In the genomic region with DNA sequence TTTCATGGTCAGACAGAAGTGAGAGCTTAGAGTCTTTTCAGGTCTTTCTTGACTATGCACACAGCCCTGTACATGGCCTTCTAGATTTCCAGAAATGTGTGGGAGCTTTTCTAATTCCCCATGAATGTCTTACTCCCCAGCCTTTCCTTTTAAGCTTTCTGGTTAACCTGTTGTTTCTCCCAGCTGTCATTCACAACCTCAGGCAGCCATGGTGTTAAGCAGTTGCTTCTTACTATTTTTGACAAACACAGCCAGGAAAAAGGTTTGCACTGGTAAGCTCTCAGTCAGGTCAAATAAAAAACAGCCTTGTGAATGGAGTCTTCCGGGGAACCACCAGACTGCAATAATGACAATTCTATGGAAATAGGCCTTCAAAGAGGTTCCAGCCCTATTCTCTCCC, we compare ENCODE assay signal across 22 cellular contexts.
DNase-seq lines count a peak whose midpoint lies in the region; ATAC-seq, FAIRE-seq and TF ChIP-seq lines count a peak whose summit lies in the region.
"Had no signal": no experiment of that assay in that cellular context is flagged by ENCODE, and none has a peak within 500 bp of the region (broad histone marks: within the 10 kb centered on the region; RNA-seq: fewer than 3 reads in every experiment).

No MANE protein-coding gene starts in this region.

- no peak for TF ChIP-seq EP300 in HepG2 (IDR thresholded peaks at IDR 0.05; ENCODE audit: low read depth in 2 of 2, low read length in 2 of 2)
- TF ChIP-seq EP300 in HepG2 (CRISPR knock-in tag; IDR thresholded peaks at IDR 0.05; ENCODE audit: borderline replicate concordance), result no peak

- H3K4me1 ChIP-seq in HepG2 (ENCODE audit: insufficient read depth, low read length) (peaks cover 15% of the 10 kb centered on the region), right lobe of liver (peaks cover 0 to 31% (median 12%) of the 10 kb centered on the region in 4 donors)
- H3K4me1 ChIP-seq: A549; BLaER1 treated with 17β-estradiol and CSF1 and Interleukin-3, amounts not matched to agents 10 nM and 100 nM had no signal

- TF ChIP-seq RAD21 in HepG2 (CRISPR knock-in tag; IDR thresholded peaks at IDR 0.05), result no peak

- CTCF ChIA-PET in HepG2 (lab: Yijun Ruan, JAX; ENCODE audit: low intra/inter-chr PET ratio, low total read pairs), result no interaction called here

- H3K36me3 ChIP-seq in HepG2 (replicated peaks in 1 of 2; ENCODE audit: control insufficient read depth in 1 of 2, insufficient read depth in 2 of 2, low read length in 2 of 2) (peaks cover 8 to 49% of the 10 kb centered on the region in 2 experiments; a peak in 4 of 5 replicates), right lobe of liver (no peaks in the 10 kb centered on the region)

- H3K9ac ChIP-seq in HepG2 (ENCODE audit: insufficient read depth, low read depth, low read length), result no peak overlapping the region
- H3K9ac ChIP-seq: BLaER1 treated with 17β-estradiol and CSF1 and Interleukin-3, amounts not matched to agents 10 nM and 100 nM had no signal

- TF ChIP-seq CTCF in HepG2 (CRISPR knock-in tag; IDR thresholded peaks at IDR 0.05) (no peak), right lobe of liver (IDR thresholded peaks at IDR 0.05) (no peak), VCaP (conservative IDR thresholded peaks at IDR 0.05) (no peak)

- H3K27ac ChIP-seq in HepG2 (ENCODE audit: extremely low read length, insufficient read depth, low read length) (no peak overlapping the region), right lobe of liver (no peak overlapping the region), VCaP (peak overlapping the region; percentile 78; the same call in 1 of the 2 replicates)
- H3K27ac ChIP-seq: 22Rv1; A549; BLaER1 treated with 17β-estradiol and CSF1 and Interleukin-3, amounts not matched to agents 10 nM and 100 nM had no signal

- H3K9me3 ChIP-seq in HepG2 (ENCODE audit: low read length) (peaks cover 8% of the 10 kb centered on the region), right lobe of liver (no peaks in the 10 kb centered on the region)

- ATAC-seq in HepG2 (no peak), right lobe of liver (no peak)
- ATAC-seq: A549, GM12878 had no signal

- 100% methylated on average over 1 of the region's 1 CpG for WGBS in HepG2 (ENCODE audit: low lambda C conversion rate)
- 73% methylated on average over 1 of the region's 1 CpG for WGBS in right lobe of liver (ENCODE audit: insufficient coverage, low coverage, low lambda C conversion rate, missing lambda C conversion rate)

- FAIRE-seq in HepG2 (lab: Jason Lieb, UNC), result no peak
- FAIRE-seq: A549, GM12878, GM19239 had no signal

- H3K4me3 ChIP-seq in HepG2 (replicated peaks in 1 of 3; ENCODE audit: insufficient read depth in 1 of 3, low read depth in 2 of 3, low read length in 3 of 3) (no peak overlapping the region), right lobe of liver (no peak overlapping the region)
- H3K4me3 ChIP-seq: A549; BLaER1 treated with 17β-estradiol and CSF1 and Interleukin-3, amounts not matched to agents 10 nM and 100 nM; GM12878 had no signal

- DNase-seq in HepG2 (ENCODE audit: low spot score) (no peak), right lobe of liver (no peak), NCI-H82 treated with DMSO at 0.1 percent for 48 hours (lab: John Stamatoyannopoulos, UW; ENCODE audit: unreplicated experiment) (no peak), glomerular visceral epithelial cell (ENCODE audit: extremely low spot score) (no peak)
- DNase-seq: AML-193; CD4-positive, alpha-beta memory T cell; CD4-positive, CD25-positive, alpha-beta regulatory T cell; CD8-positive, alpha-beta memory T cell; COR-L47; DMS 273 treated with DMSO at 0.1 percent for 48 hours; DMS153; DMS53; DMS79; DND-41; EL; GDM1 had no signal

- intact Hi-C loops in HepG2 (cut with micrococcal nuclease; ENCODE audit: unreplicated experiment), result no loop called here
- intact Hi-C loops in right lobe of liver (cut with DNase I), result no loop called here

- no peak overlapping the region for H3K4me2 ChIP-seq in HepG2 (ENCODE audit: low read depth, low read length)
- H3K4me2 ChIP-seq: A549; BLaER1 treated with 17β-estradiol and CSF1 and Interleukin-3, amounts not matched to agents 10 nM and 100 nM had no signal

- no peaks in the 10 kb centered on the region for H3K79me2 ChIP-seq in HepG2 (ENCODE audit: insufficient read depth, low read length)

- no peak for TF ChIP-seq POLR2A in HepG2 (IDR thresholded peaks at IDR 0.05; ENCODE audit: insufficient read depth in 1 of 2, low read depth in 2 of 2, low read length in 2 of 2)
- no peak for TF ChIP-seq POLR2A in right lobe of liver (IDR thresholded peaks at IDR 0.05)

- BruUV-seq in HepG2 (replicated peaks; lab: Mats Ljungman, UMichigan), result no TSS peak

- no peaks in the 10 kb centered on the region for H4K20me1 ChIP-seq in HepG2 (ENCODE audit: insufficient read depth, low read length)
- H4K20me1 ChIP-seq: BLaER1 treated with 17β-estradiol and CSF1 and Interleukin-3, amounts not matched to agents 10 nM and 100 nM had no signal

- H3K27me3 ChIP-seq in HepG2 (ENCODE audit: control insufficient read depth in 1 of 2, insufficient read depth in 2 of 2, low read length in 2 of 2) (no peaks in the 10 kb centered on the region), right lobe of liver (no peaks in the 10 kb centered on the region)
- H3K27me3 ChIP-seq: BLaER1 treated with 17β-estradiol and CSF1 and Interleukin-3, amounts not matched to agents 10 nM and 100 nM had no signal

- in situ Hi-C loops in HepG2 (cut with HindIII; ENCODE audit: extremely low pct_ligation_motif_present, low pct_unique_long_range_greater_than_20kb), result no loop called here

- no peak overlapping the region for H2AFZ ChIP-seq in HepG2 (ENCODE audit: low read length)

- POLR2A ChIA-PET in HepG2 (lab: Yijun Ruan, JAX), result no interaction called here

TF ChIP-seq in HepG2, 621 proteins besides CTCF, POLR2A, EP300 and RAD21:
- peak; percentile 97 for TF ChIP-seq ZNF432 (CRISPR knock-in tag; IDR thresholded peaks at IDR 0.05; ENCODE audit: borderline replicate concordance)
- TF ChIP-seq PHF8 (CRISPR knock-in tag; IDR thresholded peaks at IDR 0.05), result no peak
